ENCODE assay signal across 31 cellular contexts in the genomic region with DNA sequence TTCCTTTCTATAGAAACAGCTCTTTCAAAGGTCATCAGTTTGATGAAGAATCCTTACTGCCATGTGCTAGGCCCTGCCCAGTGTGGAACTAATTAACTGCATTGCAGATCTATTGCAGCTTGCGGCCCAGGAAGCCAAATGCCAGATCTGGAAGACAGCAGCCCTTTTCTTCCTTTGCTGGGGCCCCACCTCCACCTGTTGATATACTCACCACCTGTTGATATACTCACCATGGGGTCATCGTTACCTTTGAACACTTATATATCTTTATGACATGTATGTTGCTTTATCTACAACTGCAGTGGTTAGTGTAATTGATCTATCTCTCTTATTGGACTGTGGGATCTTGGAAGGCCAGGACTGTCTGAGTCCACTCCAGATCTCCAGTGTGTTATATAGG.
"Had no signal": no experiment of that assay in that cellular context is flagged by ENCODE, and none has a peak within 500 bp of the region (broad histone marks: within the 10 kb centered on the region; RNA-seq: fewer than 3 reads in every experiment).

No MANE protein-coding gene starts in this region.

- FAIRE-seq: astrocyte, bronchial epithelial cell, endometrium, endothelial cell of umbilical vein had no signal

- H3K4me3 ChIP-seq: colonic mucosa, esophagus squamous epithelium, gastroesophageal sphincter, heart right ventricle had no signal

- ATAC-seq: activated CD4-positive, CD25-positive, alpha-beta regulatory T cell treated with anti-CD3 and anti-CD28 coated beads, Interleukin-2, amount 50 U/mL, for 24 hours; activated CD8-positive, alpha-beta T cell treated with anti-CD3 and anti-CD28 coated beads for 36 hours; activated T-cell treated with anti-CD3 and anti-CD28 coated beads, Interleukin-2, amount 50 U/mL, for 4 hours; activated T-helper 17 cell treated with anti-CD3 and anti-CD28 coated beads, Interleukin-2, amount 50 U/mL, for 72 hours; gastroesophageal sphincter; heart right ventricle; T-helper 17 cell had no signal

- H3K9me3 ChIP-seq: colonic mucosa, gastroesophageal sphincter had no signal

- H3K27me3 ChIP-seq: brain microvascular endothelial cell, colonic mucosa, esophagus squamous epithelium, gastroesophageal sphincter, heart right ventricle had no signal

- H3K4me1 ChIP-seq: colonic mucosa, esophagus squamous epithelium, gastroesophageal sphincter had no signal

- H3K36me3 ChIP-seq: brain microvascular endothelial cell, colonic mucosa, esophagus squamous epithelium, gastroesophageal sphincter, heart right ventricle, WERI-Rb-1 had no signal

- DNase-seq: activated B cell treated with CpG ODN at 0.5 μM for 24 hours; activated CD4-positive, alpha-beta T cell treated with anti-CD3 and anti-CD28 coated beads for 48 hours; activated CD4-positive, alpha-beta T cell treated with anti-CD3 and anti-CD28 coated beads, Interleukin-2, amount 50 U/mL, for 1 hour; activated CD4-positive, alpha-beta T cell treated with anti-CD3 and anti-CD28 coated beads, Interleukin-2, amount 50 U/mL, for 48 hours; activated CD8-positive, alpha-beta memory T cell treated with anti-CD3 and anti-CD28 coated beads for 24 hours; activated CD8-positive, alpha-beta T cell treated with anti-CD3 and anti-CD28 coated beads for 36 hours; activated effector memory CD4-positive, alpha-beta T cell treated with Interleukin-2 at 50 U/mL for 16 hours; activated gamma-delta T cell treated with Interleukin-2 at 50 U/mL for 16 hours; activated naive CD4-positive, alpha-beta T cell treated with anti-CD3 and anti-CD28 coated beads, Interleukin-2, amount 50 U/mL, for 16 hours; activated naive CD4-positive, alpha-beta T cell treated with Interleukin-2 at 50 U/mL for 16 hours; activated T-cell treated with anti-CD3 and anti-CD28 coated beads, Interleukin-2, amount 50 U/mL, for 4 hours; amniotic stem cell; anterior cingulate cortex; brain microvascular endothelial cell; caudate nucleus; colonic mucosa; effector CD8-positive, alpha-beta T cell; esophagus squamous epithelium; foreskin melanocyte; heart right ventricle; T-helper 17 cell; T1000; WERI-Rb-1 had no signal

- H3K27ac ChIP-seq: brain microvascular endothelial cell, colonic mucosa, epithelial cell of prostate, esophagus squamous epithelium, gastroesophageal sphincter, heart right ventricle, WERI-Rb-1 had no signal
